Comparison of ENCODE assay signal across 7 cellular contexts in genomic region chr13:99617474-99618255, GRCh38. TPM values are rescaled to one million over a fixed set of nuclear protein-coding genes. Genes with fewer than 3 reads are reported as not detected.
DNase-seq lines count a peak whose midpoint lies in the region; ATAC-seq and TF ChIP-seq lines count a peak whose summit lies in the region.

No MANE protein-coding gene starts in this region.

- H3K4me1 ChIP-seq in neuron (ENCODE audit: insufficient read depth, low read length): peaks cover 15% of the 10 kb centered on the region

- H3K4me3 ChIP-seq in epithelial cell of proximal tubule (ENCODE audit: low read depth, low read length) (no peak overlapping the region), neuron (ENCODE audit: low read length) (peak overlapping the region; percentile 36)

- H2AFZ ChIP-seq in neuron (ENCODE audit: low read depth, low read length): peak overlapping the region; percentile 29

- DNase-seq in ELF-1 (ENCODE audit: low read depth, low spot score) (peak; percentile 67), HEK293T (ENCODE audit: extremely low spot score) (peak; percentile 61), RPMI7951 (ENCODE audit: low read depth) (peak; percentile 32), epithelial cell of proximal tubule (ENCODE audit: low read depth) (no peak), NCI-H187 treated with DMSO at 0.1 percent for 48 hours (lab: John Stamatoyannopoulos, UW) (no peak)

- no peak for ATAC-seq in HG03571 (IDR thresholded peaks at IDR 0.05; ENCODE audit: unreplicated experiment)

- POLR2A ChIA-PET in HEK293T (lab: Yijun Ruan, JAX): no interaction called here

- CTCF ChIA-PET in HEK293T (lab: Yijun Ruan, JAX): interaction anchor here (0.6 to 0.7 kb wide), 2 partner anchors 10 to 12 kb away, joined by 3 to 4 read pairs; no protein-coding TSS in a partner anchor

- H3K27me3 ChIP-seq in neuron (ENCODE audit: insufficient read depth, low read length): no peaks in the 10 kb centered on the region

- H3K36me3 ChIP-seq in neuron (ENCODE audit: insufficient read depth, low read length): no peaks in the 10 kb centered on the region

- TF ChIP-seq CTCF in epithelial cell of proximal tubule (conservative IDR thresholded peaks at IDR 0.05; ENCODE audit: low read depth, low read length): peak; percentile 92

- no peaks in the 10 kb centered on the region for H3K9me3 ChIP-seq in neuron (ENCODE audit: low read length)

TF ChIP-seq in HEK293T, 16 proteins besides CTCF, POLR2A, EP300 and RAD21:
- no peak for TF ChIP-seq ARNT (IDR thresholded peaks at IDR 0.05)
- TF ChIP-seq ELF4 (IDR thresholded peaks at IDR 0.05): no peak
- no peak for TF ChIP-seq NFRKB (IDR thresholded peaks at IDR 0.05)
- no peak for TF ChIP-seq CTBP1 (IDR thresholded peaks at IDR 0.05; ENCODE audit: borderline replicate concordance)
- no peak for TF ChIP-seq SP1 (IDR thresholded peaks at IDR 0.05)
- TF ChIP-seq FOXA1 (IDR thresholded peaks at IDR 0.05): no peak
- TF ChIP-seq, protein P1, sequence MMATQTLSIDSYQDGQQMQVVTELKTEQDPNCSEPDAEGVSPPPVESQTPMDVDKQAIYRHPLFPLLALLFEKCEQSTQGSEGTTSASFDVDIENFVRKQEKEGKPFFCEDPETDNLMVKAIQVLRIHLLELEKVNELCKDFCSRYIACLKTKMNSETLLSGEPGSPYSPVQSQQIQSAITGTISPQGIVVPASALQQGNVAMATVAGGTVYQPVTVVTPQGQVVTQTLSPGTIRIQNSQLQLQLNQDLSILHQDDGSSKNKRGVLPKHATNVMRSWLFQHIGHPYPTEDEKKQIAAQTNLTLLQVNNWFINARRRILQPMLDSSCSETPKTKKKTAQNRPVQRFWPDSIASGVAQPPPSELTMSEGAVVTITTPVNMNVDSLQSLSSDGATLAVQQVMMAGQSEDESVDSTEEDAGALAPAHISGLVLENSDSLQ (IDR thresholded peaks at IDR 0.05): no peak
- TF ChIP-seq ZNF384 (IDR thresholded peaks at IDR 0.05): no peak
- TF ChIP-seq HDGF (IDR thresholded peaks at IDR 0.05; ENCODE audit: borderline replicate concordance): no peak
- TF ChIP-seq FOXK2 (IDR thresholded peaks at IDR 0.05): no peak
- no peak for TF ChIP-seq BHLHE40 (IDR thresholded peaks at IDR 0.05; ENCODE audit: borderline replicate concordance)
- no peak for TF ChIP-seq SUZ12 (IDR thresholded peaks at IDR 0.05)
- no peak for TF ChIP-seq TARDBP (IDR thresholded peaks at IDR 0.05)
- TF ChIP-seq FOXM1 (IDR thresholded peaks at IDR 0.05; ENCODE audit: borderline replicate concordance): no peak

RNA-seq across cellular contexts. Expression of gene CLYBL, which starts 11.2 kb away (rescaled TPM):
- 0.12 and 0.39 TPM in 2 replicates for total RNA-seq in RPMI7951 (2014; rRNA removed; shearing (Covaris generic))
- 1.9 and 6.1 TPM in 2 replicates for total RNA-seq in epithelial cell of proximal tubule

Comparison
In these comparisons a context has a peak if more than half of its experiments do, and no peak if none do; other contexts are left out.
1. DNase-seq: peak in ELF-1 (single experiment), HEK293T (single experiment) and RPMI7951 (single experiment); none in epithelial cell of proximal tubule (single experiment) and NCI-H187 treated with DMSO at 0.1 percent for 48 hours (single experiment).